26 cellular contexts compared by ENCODE assay signal in the genomic region with DNA sequence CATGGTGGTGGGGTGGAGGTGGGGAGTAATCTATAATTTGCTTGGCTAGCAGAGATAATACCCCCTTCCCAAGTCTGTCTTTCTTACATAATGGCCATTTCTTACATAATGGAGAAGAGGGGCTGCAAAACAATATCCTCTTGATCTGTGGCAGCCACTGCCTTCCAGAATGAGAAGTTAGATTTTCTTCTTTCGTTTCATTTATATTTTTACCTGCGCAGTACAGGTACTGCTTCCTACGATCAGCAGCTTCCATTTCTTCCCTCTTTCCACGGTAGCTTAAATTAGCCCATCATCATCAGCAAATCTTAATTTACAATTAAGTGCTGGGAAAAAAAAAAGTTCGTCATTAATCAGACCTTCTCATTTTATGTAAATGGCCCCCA. TPM values are rescaled to one million over a fixed set of nuclear protein-coding genes. Genes with fewer than 3 reads are reported as not detected.
DNase-seq lines count a peak whose midpoint lies in the region; ATAC-seq and TF ChIP-seq lines count a peak whose summit lies in the region.
"Had no signal": no experiment of that assay in that cellular context is flagged by ENCODE, and none has a peak within 500 bp of the region (broad histone marks: within the 10 kb centered on the region; RNA-seq: fewer than 3 reads in every experiment).

No MANE protein-coding gene starts in this region.

- no peak overlapping the region for H3K9ac ChIP-seq in skeletal muscle satellite cell (ENCODE audit: low read depth, low read length)

- H3K4me2 ChIP-seq in skeletal muscle satellite cell (ENCODE audit: low read length): peak overlapping the region; percentile 72

- peak overlapping the region; percentile 62 for H3K4me3 Mint-ChIP-seq in HFFc6
- peak overlapping the region; percentile 42 for H3K4me3 Mint-ChIP-seq in mesothelial cell of epicardium
- H3K4me3 Mint-ChIP-seq: activated CD4-positive, alpha-beta memory T cell treated with anti-CD3 and anti-CD28 coated beads for 36 hours; CD4-positive, alpha-beta memory T cell; natural killer cell treated with Interleukin-12 subunit alpha and Interleukin-12 subunit beta and Interleukin-15 and Interleukin-18, amount 100 ng/mL, for 72 hours had no signal

- peaks cover 52% of the 10 kb centered on the region for H3K27me3 ChIP-seq in skeletal muscle satellite cell (ENCODE audit: control insufficient read depth, insufficient read depth, low read length)
- 0 out of 2 replicates have a peak, but pooled peaks cover 6% of the 10 kb centered on the region for H3K27me3 ChIP-seq in MG63
- H3K27me3 ChIP-seq: right lobe of liver, testis had no signal

- H3K4me1 Mint-ChIP-seq in HFFc6 (ENCODE audit: low read depth) (peaks cover 21% of the 10 kb centered on the region), mesothelial cell of epicardium (peaks cover 53% of the 10 kb centered on the region)

- H3K27me3 Mint-ChIP-seq in HFFc6 (ENCODE audit: insufficient read depth): peaks cover 11% of the 10 kb centered on the region
- no peaks in the 10 kb centered on the region for H3K27me3 Mint-ChIP-seq in mesothelial cell of epicardium (ENCODE audit: low read depth)
- H3K27me3 Mint-ChIP-seq: activated CD4-positive, alpha-beta memory T cell treated with anti-CD3 and anti-CD28 coated beads for 36 hours; CD4-positive, alpha-beta memory T cell had no signal

- H3K9me3 Mint-ChIP-seq in HFFc6 (no peaks in the 10 kb centered on the region), mesothelial cell of epicardium (no peaks in the 10 kb centered on the region)
- H3K9me3 Mint-ChIP-seq: activated CD4-positive, alpha-beta memory T cell treated with anti-CD3 and anti-CD28 coated beads for 36 hours; activated naive CD4-positive, alpha-beta T cell treated with anti-CD3 and anti-CD28 coated beads, Interleukin-2, amount 50 U/mL, for 72 hours; activated T-helper 2 cell treated with anti-CD3 and anti-CD28 coated beads, Interferon-gamma antibody, Interleukin-2, Interleukin-4, amounts not matched to agents 10 μg/mL and 5 μg/mL and 100 μg/mL, durations not matched to agents 14 hours and 24 hours and 36 hours; CD4-positive, alpha-beta memory T cell; natural killer cell treated with Interleukin-12 subunit alpha and Interleukin-12 subunit beta and Interleukin-15 and Interleukin-18, amount 100 ng/mL, for 72 hours had no signal

- DNase-seq in HFFc6 (no peak), caudate nucleus (lab: John Stamatoyannopoulos, UW) (no peak), mesothelial cell of epicardium (ENCODE audit: low spot score in 2 of 2, unreplicated experiment in 2 of 2) (no peak), MG63 (no peak), left lobe of liver (ENCODE audit: low spot score) (no peak)
- DNase-seq: activated CD4-positive, alpha-beta memory T cell treated with anti-CD3 and anti-CD28 coated beads for 36 hours; activated CD4-positive, CD25-positive, alpha-beta regulatory T cell treated with anti-CD3 and anti-CD28 coated beads, Interleukin-2, amount 50 U/mL, for 72 hours; activated CD8-positive, alpha-beta memory T cell treated with anti-CD3 and anti-CD28 coated beads, Interleukin-2, amount 50 U/mL, for 48 hours; CD4-positive, alpha-beta memory T cell; KG1; left ventricle myocardium superior; NCI-H1417 treated with DMSO at 0.1 percent for 48 hours; NCI-H2081; posterior cingulate gyrus; right lobe of liver; stimulated activated CD4-positive, alpha-beta T cell treated with anti-CD3 and anti-CD28 coated beads, Interleukin-15, amount 100 ng/mL, for 24 hours; stimulated activated naive CD8-positive, alpha-beta T cell treated with anti-CD3 and anti-CD28 coated beads, Interleukin-15, Interleukin-2, amounts not matched to agents 100 U/mL and 50 U/mL, for 24 hours; T-helper 1 cell; testis had no signal

- H3K4me1 ChIP-seq in skeletal muscle satellite cell (ENCODE audit: control insufficient read depth, insufficient read depth, low read length): peaks cover 19% of the 10 kb centered on the region
- H3K4me1 ChIP-seq: right lobe of liver had no signal

- H3K36me3 ChIP-seq in skeletal muscle satellite cell (ENCODE audit: insufficient read depth, low read length): no peaks in the 10 kb centered on the region
- no peaks in the 10 kb centered on the region for H3K36me3 ChIP-seq in MG63
- H3K36me3 ChIP-seq: right lobe of liver had no signal

- H3K36me3 Mint-ChIP-seq in HFFc6 (ENCODE audit: low read depth): no peaks in the 10 kb centered on the region
- peaks cover 2% of the 10 kb centered on the region for H3K36me3 Mint-ChIP-seq in mesothelial cell of epicardium
- H3K36me3 Mint-ChIP-seq: activated CD4-positive, alpha-beta memory T cell treated with anti-CD3 and anti-CD28 coated beads for 36 hours; activated naive CD4-positive, alpha-beta T cell treated with anti-CD3 and anti-CD28 coated beads, Interleukin-2, amount 50 U/mL, for 72 hours; CD4-positive, alpha-beta memory T cell; natural killer cell treated with Interleukin-12 subunit alpha and Interleukin-12 subunit beta and Interleukin-15 and Interleukin-18, amount 100 ng/mL, for 72 hours had no signal

- H3K9me3 ChIP-seq in skeletal muscle satellite cell (replicated peaks; ENCODE audit: low read length) (no peaks in the 10 kb centered on the region), MG63 (no peaks in the 10 kb centered on the region)
- H3K9me3 ChIP-seq: right lobe of liver, testis had no signal

- no peak for TF ChIP-seq CTCF in HFFc6 (IDR thresholded peaks at IDR 0.05)
- no peak for TF ChIP-seq CTCF in mesothelial cell of epicardium (IDR thresholded peaks at IDR 0.05; ENCODE audit: unreplicated experiment)

- no peak for ATAC-seq in HG02885 (IDR thresholded peaks at IDR 0.05; ENCODE audit: poor library complexity, unreplicated experiment)
- ATAC-seq in HG03565 (IDR thresholded peaks at IDR 0.05; ENCODE audit: unreplicated experiment): no peak
- ATAC-seq in left lobe of liver: no peak
- ATAC-seq: activated naive CD4-positive, alpha-beta T cell treated with anti-CD3 and anti-CD28 coated beads, Interleukin-2, amount 50 U/mL, for 72 hours; left ventricle myocardium superior; natural killer cell treated with Interleukin-12 subunit alpha and Interleukin-12 subunit beta and Interleukin-15 and Interleukin-18, amount 100 ng/mL, for 72 hours; right lobe of liver; stimulated activated naive CD8-positive, alpha-beta T cell treated with anti-CD3 and anti-CD28 coated beads, Interleukin-15, Interleukin-2, amounts not matched to agents 100 U/mL and 50 U/mL, for 24 hours had no signal

- no peak overlapping the region for H3K4me3 ChIP-seq in skeletal muscle satellite cell (ENCODE audit: low read length)
- no peak overlapping the region for H3K4me3 ChIP-seq in MG63
- H3K4me3 ChIP-seq: coronary artery, right lobe of liver, testis had no signal

- peak overlapping the region; percentile 37 for H3K27ac ChIP-seq in caudate nucleus (ENCODE audit: low read depth, low read length)
- H3K27ac ChIP-seq: coronary artery, right lobe of liver, testis had no signal

- H3K27ac Mint-ChIP-seq in HFFc6 (peak overlapping the region; percentile 45; the same call in 1 of the 2 replicates), mesothelial cell of epicardium (peak overlapping the region; percentile 97)
- H3K27ac Mint-ChIP-seq: activated CD4-positive, alpha-beta memory T cell treated with anti-CD3 and anti-CD28 coated beads for 36 hours; activated naive CD4-positive, alpha-beta T cell treated with anti-CD3 and anti-CD28 coated beads, Interleukin-2, amount 50 U/mL, for 72 hours; activated T-helper 2 cell treated with anti-CD3 and anti-CD28 coated beads, Interferon-gamma antibody, Interleukin-2, Interleukin-4, amounts not matched to agents 10 μg/mL and 5 μg/mL and 100 μg/mL, durations not matched to agents 14 hours and 24 hours and 36 hours; CD4-positive, alpha-beta memory T cell; natural killer cell treated with Interleukin-12 subunit alpha and Interleukin-12 subunit beta and Interleukin-15 and Interleukin-18, amount 100 ng/mL, for 72 hours had no signal

RNA-seq across cellular contexts. Expression of a gene that starts 30.2 kb away (rescaled TPM):
- 1,000 to 10,000 TPM in 2 of 6 experiments, 100 to 1,000 TPM in 4; 820 to 1,032 (median 914) TPM for total RNA-seq in HFFc6 (2021; fragmentation: NEBNext Ultra II Directional; extraction: Animal tissue kit (Norgen Biotek cat#: 25700))
- total RNA-seq in mesothelial cell of epicardium: 1,218 to 1,240 TPM (median 1,226 TPM) in 3 replicates
- total RNA-seq in skeletal muscle satellite cell (2012; rRNA removed): 236 and 277 TPM in 2 replicates
- total RNA-seq in MG63 (2014; rRNA removed; shearing (Covaris generic); ENCODE audit: low replicate concordance): 494 and 560 TPM in 2 replicates
- 305 TPM for total RNA-seq in left lobe of liver

RNA-seq across cellular contexts. Expression of a gene that starts 32.0 kb away (rescaled TPM):
- total RNA-seq in HFFc6 (2021; fragmentation: NEBNext Ultra II Directional; extraction: Animal tissue kit (Norgen Biotek cat#: 25700)): 1 to 10 TPM; 1.0 to 1.5 (median 1.3) TPM
- total RNA-seq in mesothelial cell of epicardium (5.8 to 6.3 TPM (median 5.9 TPM) in 3 replicates), left lobe of liver (0.35 TPM)
- 0.66 and 1.0 TPM in 2 replicates for total RNA-seq in skeletal muscle satellite cell (2012; rRNA removed)
- total RNA-seq in MG63 (2014; rRNA removed; shearing (Covaris generic); ENCODE audit: low replicate concordance): 1.1 and 1.7 TPM in 2 replicates
